ENCODE assay signal across 1 cellular context in genomic region chr5:9482381-9482780, GRCh38.
TF ChIP-seq lines count a peak whose summit lies in the region.

No MANE protein-coding gene starts in this region.

TF ChIP-seq in IMR-90, 13 proteins besides CTCF, POLR2A, EP300 and RAD21:
- TF ChIP-seq MXI1 (IDR thresholded peaks at IDR 0.05; ENCODE audit: borderline replicate concordance, low read depth, low read length) (no peak), CEBPB (IDR thresholded peaks at IDR 0.05; ENCODE audit: low read depth, low read length) (no peak), RFX5 (IDR thresholded peaks at IDR 0.05; ENCODE audit: low read depth, low read length) (no peak), FOS (IDR thresholded peaks at IDR 0.05; ENCODE audit: low read depth, low read length) (no peak), MAFK (IDR thresholded peaks at IDR 0.05; ENCODE audit: low read depth, low read length) (no peak), SMC3 (IDR thresholded peaks at IDR 0.05; ENCODE audit: low read depth, low read length) (no peak), RCOR1 (IDR thresholded peaks at IDR 0.05; ENCODE audit: insufficient replicate concordance, low read length) (no peak), MAZ (IDR thresholded peaks at IDR 0.05; ENCODE audit: borderline replicate concordance, low read depth, low read length) (no peak), CHD1 (IDR thresholded peaks at IDR 0.05; ENCODE audit: low read depth, low read length) (no peak), BHLHE40 (IDR thresholded peaks at IDR 0.05; ENCODE audit: low read depth, low read length) (no peak)
- TF ChIP-seq, protein P1, sequence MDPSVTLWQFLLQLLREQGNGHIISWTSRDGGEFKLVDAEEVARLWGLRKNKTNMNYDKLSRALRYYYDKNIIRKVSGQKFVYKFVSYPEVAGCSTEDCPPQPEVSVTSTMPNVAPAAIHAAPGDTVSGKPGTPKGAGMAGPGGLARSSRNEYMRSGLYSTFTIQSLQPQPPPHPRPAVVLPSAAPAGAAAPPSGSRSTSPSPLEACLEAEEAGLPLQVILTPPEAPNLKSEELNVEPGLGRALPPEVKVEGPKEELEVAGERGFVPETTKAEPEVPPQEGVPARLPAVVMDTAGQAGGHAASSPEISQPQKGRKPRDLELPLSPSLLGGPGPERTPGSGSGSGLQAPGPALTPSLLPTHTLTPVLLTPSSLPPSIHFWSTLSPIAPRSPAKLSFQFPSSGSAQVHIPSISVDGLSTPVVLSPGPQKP (IDR thresholded peaks at IDR 0.05; ENCODE audit: borderline replicate concordance, low read depth, low read length), result no peak
- TF ChIP-seq, protein P2, sequence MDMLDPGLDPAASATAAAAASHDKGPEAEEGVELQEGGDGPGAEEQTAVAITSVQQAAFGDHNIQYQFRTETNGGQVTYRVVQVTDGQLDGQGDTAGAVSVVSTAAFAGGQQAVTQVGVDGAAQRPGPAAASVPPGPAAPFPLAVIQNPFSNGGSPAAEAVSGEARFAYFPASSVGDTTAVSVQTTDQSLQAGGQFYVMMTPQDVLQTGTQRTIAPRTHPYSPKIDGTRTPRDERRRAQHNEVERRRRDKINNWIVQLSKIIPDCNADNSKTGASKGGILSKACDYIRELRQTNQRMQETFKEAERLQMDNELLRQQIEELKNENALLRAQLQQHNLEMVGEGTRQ (IDR thresholded peaks at IDR 0.05; ENCODE audit: low read depth, low read length), result no peak
